ENCODE assay signal across 8 cellular contexts in the genomic region with DNA sequence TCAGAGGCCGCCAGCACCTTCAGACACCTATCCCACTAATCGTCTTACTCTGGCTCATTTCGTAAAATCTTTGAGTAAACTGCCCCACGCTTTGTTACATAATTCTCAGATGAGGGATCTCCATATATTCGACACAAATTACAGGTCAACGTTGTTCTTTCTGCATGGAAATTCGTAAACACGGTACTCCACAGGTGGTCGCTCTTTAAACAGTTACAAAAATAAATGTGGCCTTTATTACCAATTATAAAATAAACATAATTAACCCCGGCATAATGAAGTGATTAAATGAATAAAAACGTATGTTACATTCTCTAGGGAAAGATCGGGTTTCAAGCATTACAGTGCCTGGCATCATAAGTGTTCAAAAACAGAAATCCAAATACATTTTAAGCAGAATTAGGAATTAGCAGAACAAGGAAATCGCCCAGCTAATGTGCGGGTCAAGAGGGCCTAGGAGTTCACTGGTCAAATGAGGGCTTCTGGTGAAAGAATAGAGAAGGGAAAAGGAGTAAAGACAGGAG. TPM values are rescaled to one million over a fixed set of nuclear protein-coding genes. Genes with fewer than 3 reads are reported as not detected.
A peak's percentile ranks its signal among the peaks of the same experiment; 100 is the strongest.
DNase-seq lines count a peak whose midpoint lies in the region; ATAC-seq lines count a peak whose summit lies in the region.

No MANE protein-coding gene starts in this region.

- no peak for ATAC-seq in stimulated activated naive B cell treated with anti-CD40 and anti-IgM and Interleukin-4, amounts not matched to agents 10 μg/mL and 1 μg/mL and 100 μg/mL, for 72 hours (replicated peaks)
- ATAC-seq in esophagus mucosa (no peak), HG02852 (IDR thresholded peaks at IDR 0.05; ENCODE audit: unreplicated experiment) (no peak)

- POLR2A ChIA-PET in activated CD4-positive, alpha-beta memory T cell treated with anti-CD3 and anti-CD28 coated beads for 36 hours (lab: Charles Lee), result no interaction called here

- no peak overlapping the region for H3K27ac ChIP-seq in iPS DF 6.9 (ENCODE audit: low read length)

- H3K4me3 ChIP-seq in iPS DF 6.9 (ENCODE audit: low read length), result peak overlapping the region; percentile 58; the same call in 1 of the 2 replicates

- H3K9me3 Mint-ChIP-seq in activated CD4-positive, alpha-beta memory T cell treated with anti-CD3 and anti-CD28 coated beads for 36 hours, result no peaks in the 10 kb centered on the region
- no peaks in the 10 kb centered on the region for H3K9me3 Mint-ChIP-seq in stimulated activated naive B cell treated with anti-CD40 and anti-IgM and Interleukin-4, amounts not matched to agents 10 μg/mL and 1 μg/mL and 100 μg/mL, for 72 hours

- H3K27me3 ChIP-seq in iPS DF 6.9 (ENCODE audit: control insufficient read depth, insufficient read depth, low read length), result no peaks in the 10 kb centered on the region

- H3K27me3 Mint-ChIP-seq in activated CD4-positive, alpha-beta memory T cell treated with anti-CD3 and anti-CD28 coated beads for 36 hours, result no peaks in the 10 kb centered on the region
- H3K27me3 Mint-ChIP-seq in stimulated activated naive B cell treated with anti-CD40 and anti-IgM and Interleukin-4, amounts not matched to agents 10 μg/mL and 1 μg/mL and 100 μg/mL, for 72 hours, result no peaks in the 10 kb centered on the region

- peaks cover 33% of the 10 kb centered on the region for H3K4me1 Mint-ChIP-seq in activated CD4-positive, alpha-beta memory T cell treated with anti-CD3 and anti-CD28 coated beads for 36 hours (ENCODE audit: low read depth)
- H3K4me1 Mint-ChIP-seq in stimulated activated naive B cell treated with anti-CD40 and anti-IgM and Interleukin-4, amounts not matched to agents 10 μg/mL and 1 μg/mL and 100 μg/mL, for 72 hours, result peaks cover 35 to 45% of the 10 kb centered on the region in 2 donors

- H3K9me3 ChIP-seq in iPS DF 6.9 (ENCODE audit: control insufficient read depth, insufficient read depth, low read length), result no peaks in the 10 kb centered on the region

- H3K4me1 ChIP-seq in iPS DF 6.9 (ENCODE audit: control insufficient read depth, insufficient read depth, low read length), result no peaks in the 10 kb centered on the region

- peak overlapping the region; percentile 79 for H3K27ac Mint-ChIP-seq in activated CD4-positive, alpha-beta memory T cell treated with anti-CD3 and anti-CD28 coated beads for 36 hours
- H3K27ac Mint-ChIP-seq in stimulated activated naive B cell treated with anti-CD40 and anti-IgM and Interleukin-4, amounts not matched to agents 10 μg/mL and 1 μg/mL and 100 μg/mL, for 72 hours, result peak overlapping the region; percentile 73

- intact Hi-C loops in activated CD4-positive, alpha-beta memory T cell treated with anti-CD3 and anti-CD28 coated beads for 36 hours (cut with micrococcal nuclease), result loop anchor here (1.0 kb wide), 1 partner anchor 25 kb away; a partner anchor contains a TSS

- CTCF ChIA-PET in activated CD4-positive, alpha-beta memory T cell treated with anti-CD3 and anti-CD28 coated beads for 36 hours (lab: Charles Lee), result interaction anchor here (0.7 kb wide), 1 partner anchor 400 kb away, joined by 3 read pairs; a partner anchor contains a TSS

- H3K36me3 ChIP-seq in iPS DF 6.9 (ENCODE audit: control insufficient read depth, insufficient read depth, low read length), result no peaks in the 10 kb centered on the region; the same call in 1 of the 2 replicates

- peaks cover 26% of the 10 kb centered on the region for H3K36me3 Mint-ChIP-seq in activated CD4-positive, alpha-beta memory T cell treated with anti-CD3 and anti-CD28 coated beads for 36 hours
- peaks cover 35 to 49% of the 10 kb centered on the region in 2 donors for H3K36me3 Mint-ChIP-seq in stimulated activated naive B cell treated with anti-CD40 and anti-IgM and Interleukin-4, amounts not matched to agents 10 μg/mL and 1 μg/mL and 100 μg/mL, for 72 hours

- H3K4me3 Mint-ChIP-seq in activated CD4-positive, alpha-beta memory T cell treated with anti-CD3 and anti-CD28 coated beads for 36 hours, result peak overlapping the region; percentile 74
- H3K4me3 Mint-ChIP-seq in stimulated activated naive B cell treated with anti-CD40 and anti-IgM and Interleukin-4, amounts not matched to agents 10 μg/mL and 1 μg/mL and 100 μg/mL, for 72 hours, result peak overlapping the region; percentile 78 to 99

- DNase-seq in NCI-H146 treated with DMSO at 0.1 percent for 48 hours (lab: John Stamatoyannopoulos, UW; ENCODE audit: unreplicated experiment), result peak; percentile 65
- no peak for DNase-seq in NCI-H146 (lab: John Stamatoyannopoulos, UW)
- no peak for DNase-seq in activated CD4-positive, alpha-beta memory T cell treated with anti-CD3 and anti-CD28 coated beads for 36 hours
- DNase-seq in iPS DF 6.9 (ENCODE audit: low read depth, low spot score), result no peak
- no peak for DNase-seq in stimulated activated naive B cell treated with anti-CD40 and anti-IgM and Interleukin-4, amounts not matched to agents 10 μg/mL and 1 μg/mL and 100 μg/mL, for 72 hours
- no peak for DNase-seq in islet precursor cell

- no CpG with 5 or more reads among the region's 14 CpGs for WGBS in iPS DF 6.9 (ENCODE audit: insufficient coverage, insufficient read length)

RNA-seq across cellular contexts. Expression of a gene that starts 0.9 kb away (rescaled TPM):
- total RNA-seq in activated CD4-positive, alpha-beta memory T cell treated with anti-CD3 and anti-CD28 coated beads for 36 hours, result 10 to 100 TPM; 37.8 to 37.9 TPM
- total RNA-seq in esophagus mucosa, result 15.1 TPM

RNA-seq across cellular contexts. Expression of a gene that starts 24.8 kb away (rescaled TPM):
- total RNA-seq in activated CD4-positive, alpha-beta memory T cell treated with anti-CD3 and anti-CD28 coated beads for 36 hours, result 10 to 100 TPM; 21.1 to 21.5 TPM
- total RNA-seq in esophagus mucosa, result 10.9 TPM

RNA-seq across cellular contexts. Expression of a gene that starts 47.8 kb away (rescaled TPM):
- 100 to 1,000 TPM; 335 to 348 TPM for total RNA-seq in activated CD4-positive, alpha-beta memory T cell treated with anti-CD3 and anti-CD28 coated beads for 36 hours
- 179 TPM for total RNA-seq in esophagus mucosa

RNA-seq across cellular contexts. Expression of a gene that starts 52.2 kb away (rescaled TPM):
- total RNA-seq in activated CD4-positive, alpha-beta memory T cell treated with anti-CD3 and anti-CD28 coated beads for 36 hours, result 1 to 10 TPM; 3.4 to 4.2 TPM
- 18.0 TPM for total RNA-seq in esophagus mucosa

RNA-seq across cellular contexts. Expression of a gene that starts 53.2 kb away (rescaled TPM):
- 1,000 to 10,000 TPM; 1,774 to 1,791 TPM for total RNA-seq in activated CD4-positive, alpha-beta memory T cell treated with anti-CD3 and anti-CD28 coated beads for 36 hours
- 1,222 TPM for total RNA-seq in esophagus mucosa
